In genomic region chr5:90144625-90145327, GRCh38 we compare ENCODE assay signal across 29 cellular contexts.
DNase-seq lines count a peak whose midpoint lies in the region; TF ChIP-seq lines count a peak whose summit lies in the region.
"Had no signal": no experiment of that assay in that cellular context is flagged by ENCODE, and none has a peak within 500 bp of the region (broad histone marks: within the 10 kb centered on the region; RNA-seq: fewer than 3 reads in every experiment).

No MANE protein-coding gene starts in this region.

- no peak overlapping the region for H3K4me3 Mint-ChIP-seq in CD4-positive, alpha-beta memory T cell
- H3K4me3 Mint-ChIP-seq: activated CD8-positive, alpha-beta T cell treated with anti-CD3 and anti-CD28 coated beads for 36 hours; activated naive CD8-positive, alpha-beta T cell treated with anti-CD3 and anti-CD28 coated beads, Interleukin-2, amount 10 ng/mL, durations not matched to agents 7 days and 5 days; brain; effector memory CD8-positive, alpha-beta T cell; mesothelial cell of epicardium; naive thymus-derived CD4-positive, alpha-beta T cell; stimulated activated naive B cell treated with anti-CD40 and anti-IgM and Interleukin-4, amounts not matched to agents 10 μg/mL and 1 μg/mL and 100 μg/mL, for 72 hours; T-cell had no signal

- no peaks in the 10 kb centered on the region for H3K79me2 ChIP-seq in trophoblast cell (ENCODE audit: control insufficient read depth, insufficient read depth, low read length, poor library complexity)

- H3K79me1 ChIP-seq in trophoblast cell (ENCODE audit: low read length), result no peaks in the 10 kb centered on the region

- H3K27me3 ChIP-seq in trophoblast cell (ENCODE audit: insufficient read depth, low read length), result no peaks in the 10 kb centered on the region
- H3K27me3 ChIP-seq in CD4-positive, alpha-beta memory T cell (ENCODE audit: insufficient read depth, low read length), result no peaks in the 10 kb centered on the region
- H3K27me3 ChIP-seq: colonic mucosa, spleen, suprapubic skin had no signal

- H3K9me3 Mint-ChIP-seq in CD4-positive, alpha-beta memory T cell, result peaks cover 0 to 4% (median 0%) of the 10 kb centered on the region in 8 donors

- H3K18ac ChIP-seq in trophoblast cell (ENCODE audit: low read length), result no peak overlapping the region

- no peaks in the 10 kb centered on the region for H3K36me3 Mint-ChIP-seq in CD4-positive, alpha-beta memory T cell
- H3K36me3 Mint-ChIP-seq: activated naive CD8-positive, alpha-beta T cell treated with anti-CD3 and anti-CD28 coated beads, Interleukin-2, amount 10 ng/mL, durations not matched to agents 7 days and 5 days; brain; T-cell had no signal

- H3K4me1 Mint-ChIP-seq in CD4-positive, alpha-beta memory T cell, result no peaks in the 10 kb centered on the region
- H3K4me1 Mint-ChIP-seq: activated naive CD8-positive, alpha-beta T cell treated with anti-CD3 and anti-CD28 coated beads, Interleukin-2, amount 10 ng/mL, durations not matched to agents 7 days and 5 days; brain; naive thymus-derived CD4-positive, alpha-beta T cell; T-cell had no signal

- H3K9me3 ChIP-seq in trophoblast cell (ENCODE audit: insufficient read depth, low read depth, low read length), result no peaks in the 10 kb centered on the region
- H3K9me3 ChIP-seq in CD4-positive, alpha-beta memory T cell (ENCODE audit: control insufficient read depth in 1 of 2, low read length in 2 of 2), result no peaks in the 10 kb centered on the region
- H3K9me3 ChIP-seq: colonic mucosa, suprapubic skin had no signal

- H3K4me2 ChIP-seq in trophoblast cell (ENCODE audit: low read length), result no peak overlapping the region

- peak overlapping the region; percentile 6 for H4K91ac ChIP-seq in trophoblast cell (ENCODE audit: low read depth, low read length)

- H3K4me3 ChIP-seq in fibroblast of pulmonary artery (replicated peaks; ENCODE audit: low read depth, low read length), result no peak overlapping the region
- no peak overlapping the region for H3K4me3 ChIP-seq in trophoblast cell (ENCODE audit: low read depth, low read length)
- no peak overlapping the region for H3K4me3 ChIP-seq in CD4-positive, alpha-beta memory T cell (ENCODE audit: low read length in 2 of 2)
- H3K4me3 ChIP-seq: colonic mucosa, K562, spleen, suprapubic skin had no signal

- H3K23ac ChIP-seq in trophoblast cell (ENCODE audit: low read length), result no peak overlapping the region

- no CpG with 5 or more reads among the region's 6 CpGs for WGBS in trophoblast cell (ENCODE audit: extremely low coverage, insufficient coverage, insufficient read length)

- H3K27ac ChIP-seq in trophoblast cell (ENCODE audit: low read depth, low read length), result no peak overlapping the region
- no peak overlapping the region for H3K27ac ChIP-seq in CD4-positive, alpha-beta memory T cell (ENCODE audit: low read depth, low read length)
- H3K27ac ChIP-seq: C4-2B, colonic mucosa, spleen, suprapubic skin had no signal

- peaks cover 2 to 4% of the 10 kb centered on the region in 2 experiments for H3K4me1 ChIP-seq in trophoblast cell (ENCODE audit: control insufficient read depth in 1 of 2, insufficient read depth in 2 of 2, low read length in 2 of 2)
- no peaks in the 10 kb centered on the region for H3K4me1 ChIP-seq in CD4-positive, alpha-beta memory T cell (ENCODE audit: insufficient read depth, low read length)
- H3K4me1 ChIP-seq: colonic mucosa, spleen, suprapubic skin had no signal

- no peak overlapping the region for H2BK120ac ChIP-seq in trophoblast cell (ENCODE audit: insufficient read depth, low read length, poor library complexity)

- intact Hi-C loops in CD4-positive, alpha-beta memory T cell (cut with micrococcal nuclease), result no loop called here
- intact Hi-C loops in posterior cingulate gyrus (cut with DNase I), result no loop called here

- POLR2A ChIA-PET in CD4-positive, alpha-beta memory T cell (lab: Charles Lee; ENCODE audit: partially characterized antibody), result no interaction called here

- no peak overlapping the region for H3K9ac ChIP-seq in trophoblast cell (ENCODE audit: low read length)

- no peak overlapping the region for H4K12ac ChIP-seq in trophoblast cell (ENCODE audit: low read depth, low read length)

- H3K14ac ChIP-seq in trophoblast cell (ENCODE audit: low read length), result no peak overlapping the region

- DNase-seq in HCEC 1CT (peak; percentile 28), amniotic epithelial cell (ENCODE audit: low read depth) (peak; percentile 18), fibroblast of pulmonary artery (ENCODE audit: low read depth) (peak; percentile 77), trophoblast cell (no peak), GOT3 (lab: John Stamatoyannopoulos, UW) (no peak), posterior cingulate gyrus (no peak)
- no peak for DNase-seq in CD4-positive, alpha-beta memory T cell
- DNase-seq: activated CD4-positive, CD25-positive, alpha-beta regulatory T cell treated with anti-CD3 and anti-CD28 coated beads, Interleukin-2, amount 50 U/mL, for 72 hours; activated CD8-positive, alpha-beta T cell treated with anti-CD3 and anti-CD28 coated beads for 36 hours; activated effector memory CD4-positive, alpha-beta T cell treated with anti-CD3 and anti-CD28 coated beads, Interleukin-2, amount 50 U/mL, for 16 hours; activated naive CD8-positive, alpha-beta T cell treated with anti-CD3 and anti-CD28 coated beads, Interleukin-2, amount 10 ng/mL, durations not matched to agents 7 days and 5 days; activated T-cell treated with anti-CD3 and anti-CD28 coated beads for 4 hours; colonic mucosa; effector memory CD8-positive, alpha-beta T cell; head of caudate nucleus; left colon; naive thymus-derived CD4-positive, alpha-beta T cell; NCI-H1436; NCI-H510A treated with DMSO at 0.1 percent for 48 hours; SIG-M5; spleen; stimulated activated CD4-positive, alpha-beta T cell treated with anti-CD3 and anti-CD28 coated beads, Interleukin-4, amount 100 ng/mL, for 1 hour; stimulated activated naive B cell treated with anti-CD40 and anti-IgM and Interleukin-4, amounts not matched to agents 10 μg/mL and 1 μg/mL and 100 μg/mL, for 72 hours; T-cell had no signal

- H3K36me3 ChIP-seq in trophoblast cell (ENCODE audit: control insufficient read depth in 1 of 2, insufficient read depth in 2 of 2, low read length in 2 of 2), result peaks cover 0 to 2% of the 10 kb centered on the region in 2 experiments
- no peaks in the 10 kb centered on the region for H3K36me3 ChIP-seq in CD4-positive, alpha-beta memory T cell (ENCODE audit: insufficient read depth, low read length)
- H3K36me3 ChIP-seq: colonic mucosa, spleen, suprapubic skin had no signal

- CTCF ChIA-PET in CD4-positive, alpha-beta memory T cell (lab: Charles Lee; ENCODE audit: partially characterized antibody), result no interaction called here

- no peak overlapping the region for H3K27ac Mint-ChIP-seq in CD4-positive, alpha-beta memory T cell
- H3K27ac Mint-ChIP-seq: activated CD8-positive, alpha-beta T cell treated with anti-CD3 and anti-CD28 coated beads for 36 hours; activated naive CD8-positive, alpha-beta T cell treated with anti-CD3 and anti-CD28 coated beads, Interleukin-2, amount 10 ng/mL, durations not matched to agents 7 days and 5 days; brain; effector memory CD8-positive, alpha-beta T cell; mesothelial cell of epicardium; naive thymus-derived CD4-positive, alpha-beta T cell; stimulated activated naive B cell treated with anti-CD40 and anti-IgM and Interleukin-4, amounts not matched to agents 10 μg/mL and 1 μg/mL and 100 μg/mL, for 72 hours; T-cell had no signal

- no peak overlapping the region for H3K4ac ChIP-seq in trophoblast cell (ENCODE audit: low read depth, low read length)

- TF ChIP-seq CTCF in fibroblast of pulmonary artery (IDR thresholded peaks at IDR 0.05; ENCODE audit: low read length, missing control alignments), result no peak

- H2AFZ ChIP-seq in trophoblast cell (ENCODE audit: insufficient read depth, low read length, poor library complexity), result no peak overlapping the region

- no peak overlapping the region for H2BK5ac ChIP-seq in trophoblast cell (ENCODE audit: low read depth, low read length, poor library complexity)

- H2BK12ac ChIP-seq in trophoblast cell (ENCODE audit: low read length), result no peak overlapping the region

- H2AK5ac ChIP-seq in trophoblast cell (ENCODE audit: low read length), result no peak overlapping the region

- H3K27me3 Mint-ChIP-seq in CD4-positive, alpha-beta memory T cell, result no peaks in the 10 kb centered on the region
- H3K27me3 Mint-ChIP-seq: activated CD8-positive, alpha-beta T cell treated with anti-CD3 and anti-CD28 coated beads for 36 hours; effector memory CD8-positive, alpha-beta T cell; naive thymus-derived CD4-positive, alpha-beta T cell had no signal

- no peak overlapping the region for H4K8ac ChIP-seq in trophoblast cell (ENCODE audit: low read depth, low read length)

Comparison
In these comparisons a context has a peak if more than half of its experiments do, and no peak if none do; other contexts are left out.
1. DNase-seq: peak in HCEC 1CT (single experiment), amniotic epithelial cell (single experiment) and fibroblast of pulmonary artery (single experiment); none in trophoblast cell (0 of 2), CD4-positive, alpha-beta memory T cell (0 of 5), GOT3 (single experiment) and posterior cingulate gyrus (0 of 10).